Comparison of ENCODE assay signal across 8 cellular contexts in the genomic region with DNA sequence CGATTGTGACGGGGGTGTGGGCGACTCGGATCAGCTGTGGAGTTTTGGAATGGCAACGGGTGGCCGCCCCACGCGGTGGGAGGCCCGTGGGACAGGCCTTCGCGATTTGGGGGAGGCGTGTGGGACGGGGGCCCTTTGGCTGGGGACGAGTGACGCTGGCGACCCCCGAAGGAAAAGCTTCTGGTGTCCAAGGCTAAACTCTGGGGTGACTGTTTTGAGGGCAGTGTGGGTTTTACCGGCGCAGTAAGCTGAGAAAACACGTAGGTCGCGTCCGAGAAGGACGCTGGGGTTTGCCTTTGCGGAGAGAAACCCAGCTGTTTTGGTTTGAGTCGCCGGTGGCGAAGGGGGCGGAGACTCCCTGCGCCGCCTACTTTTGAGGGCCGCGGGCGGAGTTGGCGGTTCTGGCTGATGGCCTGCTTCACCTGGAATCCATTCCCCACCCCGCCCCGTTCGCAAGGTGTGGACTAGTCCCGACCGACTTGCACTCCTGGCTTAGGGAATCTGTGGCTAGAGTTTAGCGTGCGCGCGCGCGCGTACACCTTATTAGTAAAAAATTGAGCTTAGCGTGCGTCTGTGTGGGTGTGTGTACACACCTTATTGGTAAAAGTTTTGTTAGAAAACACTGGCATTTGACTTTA. TPM values are rescaled to one million over a fixed set of nuclear protein-coding genes. Genes with fewer than 3 reads are reported as not detected.
DNase-seq lines count a peak whose midpoint lies in the region; ATAC-seq and TF ChIP-seq lines count a peak whose summit lies in the region.

No MANE protein-coding gene starts in this region.

- H3K4me3 ChIP-seq in ectodermal cell (ENCODE audit: insufficient read depth, low read depth, low read length) = peak overlapping the region; percentile 52
- H3K4me3 ChIP-seq in lung = peak overlapping the region; percentile 92

- POLR2A ChIA-PET in CD4-positive, alpha-beta T cell (lab: Charles Lee) = interaction anchor here (0.6 to 3.7 kb wide), 14 partner anchors 10 to 1559 kb away, joined by 3 to 116 read pairs (median 4); a partner anchor contains a TSS
- POLR2A ChIA-PET in activated CD8-positive, alpha-beta T cell treated with anti-CD3 and anti-CD28 coated beads, Interleukin-2, amount 10 ng/mL, durations not matched to agents 7 days and 5 days (lab: Charles Lee) = interaction anchor here (1.0 to 2.7 kb wide), 7 partner anchors 10 to 230 kb away, joined by 3 to 24 read pairs (median 5); a partner anchor contains a TSS

- peaks cover 56% of the 10 kb centered on the region for H3K4me1 Mint-ChIP-seq in CD4-positive, alpha-beta T cell (ENCODE audit: low read depth)
- H3K4me1 Mint-ChIP-seq in activated CD8-positive, alpha-beta T cell treated with anti-CD3 and anti-CD28 coated beads, Interleukin-2, amount 10 ng/mL, durations not matched to agents 7 days and 5 days (ENCODE audit: low read depth) = peaks cover 27% of the 10 kb centered on the region

- peak; percentile 62 to 82 (median 75) for DNase-seq in CD4-positive, alpha-beta T cell
- DNase-seq in NCI-H748 treated with DMSO at 0.1 percent for 48 hours (lab: John Stamatoyannopoulos, UW) = peak; percentile 89
- DNase-seq in activated CD8-positive, alpha-beta T cell treated with anti-CD3 and anti-CD28 coated beads, Interleukin-2, amount 10 ng/mL, durations not matched to agents 7 days and 5 days = peak; percentile 91
- DNase-seq in lung (ENCODE audit: low spot score) = peak; percentile 94
- DNase-seq in stimulated activated CD4-positive, alpha-beta T cell treated with anti-CD3 and anti-CD28 coated beads, TNF-alpha, amount 100 ng/mL, for 48 hours (ENCODE audit: low read depth in 3 of 3) = peak; percentile 65 to 81 (median 78)

- H3K27ac Mint-ChIP-seq in CD4-positive, alpha-beta T cell = peak overlapping the region; percentile 98
- H3K27ac Mint-ChIP-seq in activated CD8-positive, alpha-beta T cell treated with anti-CD3 and anti-CD28 coated beads, Interleukin-2, amount 10 ng/mL, durations not matched to agents 7 days and 5 days = peak overlapping the region; percentile 98

- intact Hi-C loops in CD4-positive, alpha-beta T cell (cut with DNase I, micrococcal nuclease) = loop anchor here (1.0 to 10.0 kb wide), 2 partner anchors 77 to 546 kb away; no protein-coding TSS in a partner anchor

- peaks cover 39% of the 10 kb centered on the region for H3K36me3 Mint-ChIP-seq in CD4-positive, alpha-beta T cell (ENCODE audit: low read depth)
- peaks cover 8% of the 10 kb centered on the region for H3K36me3 Mint-ChIP-seq in activated CD8-positive, alpha-beta T cell treated with anti-CD3 and anti-CD28 coated beads, Interleukin-2, amount 10 ng/mL, durations not matched to agents 7 days and 5 days (ENCODE audit: low read depth)

- no peaks in the 10 kb centered on the region for H3K27me3 ChIP-seq in CD4-positive, alpha-beta T cell (ENCODE audit: control insufficient read depth, insufficient read depth, low read length)
- H3K27me3 ChIP-seq in ectodermal cell (ENCODE audit: control insufficient read depth, insufficient read depth, low read length, poor library complexity, severe bottlenecking) (no peaks in the 10 kb centered on the region), lung (ENCODE audit: control insufficient read depth, insufficient read depth) (no peaks in the 10 kb centered on the region)

- H3K9me3 ChIP-seq in CD4-positive, alpha-beta T cell (ENCODE audit: control insufficient read depth, low read length) = no peaks in the 10 kb centered on the region
- no peaks in the 10 kb centered on the region for H3K9me3 ChIP-seq in ectodermal cell (ENCODE audit: control insufficient read depth, low read length)
- no peaks in the 10 kb centered on the region for H3K9me3 ChIP-seq in lung (ENCODE audit: control insufficient read depth in 2 of 2, insufficient read depth in 1 of 2, low read length in 1 of 2)

- H3K27me3 Mint-ChIP-seq in CD4-positive, alpha-beta T cell = no peaks in the 10 kb centered on the region
- H3K27me3 Mint-ChIP-seq in activated CD8-positive, alpha-beta T cell treated with anti-CD3 and anti-CD28 coated beads, Interleukin-2, amount 10 ng/mL, durations not matched to agents 7 days and 5 days (ENCODE audit: low read depth) = peaks cover 6% of the 10 kb centered on the region

- CTCF ChIA-PET in CD4-positive, alpha-beta T cell (lab: Charles Lee) = interaction anchor here (0.9 to 2.3 kb wide), 3 partner anchors 17 to 78 kb away, joined by 3 to 9 read pairs (median 3); a partner anchor contains a TSS
- CTCF ChIA-PET in activated CD8-positive, alpha-beta T cell treated with anti-CD3 and anti-CD28 coated beads, Interleukin-2, amount 10 ng/mL, durations not matched to agents 7 days and 5 days (lab: Charles Lee) = interaction anchor here (1.3 to 1.8 kb wide), 3 partner anchors 34 to 545 kb away, joined by 3 to 9 read pairs (median 4); a partner anchor contains a TSS

- TF ChIP-seq CTCF in CD4-positive, alpha-beta T cell (IDR thresholded peaks at IDR 0.05) = no peak
- no peak for TF ChIP-seq CTCF in lung (IDR thresholded peaks at IDR 0.05; ENCODE audit: control extremely low read depth, extremely low read depth)

- ATAC-seq in CD4-positive, alpha-beta T cell (ENCODE audit: poor library complexity) = peak; percentile 58
- ATAC-seq in GM19455 (IDR thresholded peaks at IDR 0.05; ENCODE audit: unreplicated experiment) (peak; percentile 71), HG03571 (IDR thresholded peaks at IDR 0.05; ENCODE audit: unreplicated experiment) (peak; percentile 73), lung (ENCODE audit: insufficient read depth, low FRiP score) (peak; percentile 84)
- ATAC-seq in activated CD8-positive, alpha-beta T cell treated with anti-CD3 and anti-CD28 coated beads, Interleukin-2, amount 10 ng/mL, durations not matched to agents 7 days and 5 days = peak; percentile 78

- H3K4me1 ChIP-seq in ectodermal cell (ENCODE audit: control insufficient read depth, insufficient read depth, low read length) = no peaks in the 10 kb centered on the region
- peaks cover 1 to 13% of the 10 kb centered on the region in 2 donors for H3K4me1 ChIP-seq in lung (ENCODE audit: control insufficient read depth in 2 of 2, insufficient read depth in 2 of 2, low read length in 2 of 2)

- H3K36me3 ChIP-seq in ectodermal cell (ENCODE audit: control insufficient read depth, insufficient read depth, low read length) (no peaks in the 10 kb centered on the region), lung (ENCODE audit: control insufficient read depth in 2 of 2, insufficient read depth in 2 of 2, low read length in 2 of 2) (no peaks in the 10 kb centered on the region)

- no peaks in the 10 kb centered on the region for H3K9me3 Mint-ChIP-seq in CD4-positive, alpha-beta T cell
- H3K9me3 Mint-ChIP-seq in activated CD8-positive, alpha-beta T cell treated with anti-CD3 and anti-CD28 coated beads, Interleukin-2, amount 10 ng/mL, durations not matched to agents 7 days and 5 days (ENCODE audit: insufficient read depth) = no peaks in the 10 kb centered on the region

- 1% methylated on average over 49 of the region's 49 CpGs for WGBS in ectodermal cell, 2 experiments
- WGBS in lung, 2 donors = 0% methylated on average over 49 of the region's 49 CpGs

- peak overlapping the region; percentile 99 for H3K27ac ChIP-seq in CD4-positive, alpha-beta T cell (ENCODE audit: low read depth, low read length)
- H3K27ac ChIP-seq in ectodermal cell (ENCODE audit: insufficient read depth, low read depth, low read length, poor library complexity, severe bottlenecking) (peak overlapping the region; percentile 29), lung (ENCODE audit: low read depth in 1 of 2, low read length in 1 of 2) (peak overlapping the region; percentile 92 to 99)

- H3K4me3 Mint-ChIP-seq in CD4-positive, alpha-beta T cell = peak overlapping the region; percentile 99
- H3K4me3 Mint-ChIP-seq in activated CD8-positive, alpha-beta T cell treated with anti-CD3 and anti-CD28 coated beads, Interleukin-2, amount 10 ng/mL, durations not matched to agents 7 days and 5 days = peak overlapping the region; percentile 98

RNA-seq across cellular contexts. Expression of a gene that starts 0.6 kb away (rescaled TPM):
- 100 to 1,000 TPM; 115 TPM for total RNA-seq in CD4-positive, alpha-beta T cell
- 10 to 100 TPM; 53.1 to 53.9 TPM for total RNA-seq in activated CD8-positive, alpha-beta T cell treated with anti-CD3 and anti-CD28 coated beads, Interleukin-2, amount 10 ng/mL, durations not matched to agents 7 days and 5 days
- 88.7 TPM for polyA plus RNA-seq in ectodermal cell (2013, experiment 1 of 4)
- polyA plus RNA-seq in ectodermal cell (2013, experiment 2 of 4) = 84.8 TPM
- polyA plus RNA-seq in ectodermal cell (2013, experiment 3 of 4) = 71.1 TPM
- polyA plus RNA-seq in ectodermal cell (2013, experiment 4 of 4) = 83.4 TPM
- 100 to 1,000 TPM in 1 of 2 donors, 10 to 100 TPM in 1; 92.1 to 137 TPM for total RNA-seq in lung
- 10 to 100 TPM; 61.4 to 74.0 TPM for polyA plus RNA-seq in lung

Comparison
In these comparisons a context has a peak if more than half of its experiments do, and no peak if none do; other contexts are left out.
1. Peak in every context shown above with its lines: DNase-seq, ATAC-seq, H3K4me3 ChIP-seq and H3K27ac ChIP-seq.
2. H3K27ac ChIP-seq: peak in every context shown above with its lines; median percentile 99 in CD4-positive, alpha-beta T cell; 96 in lung; 29 in ectodermal cell.